ENCODE assay signal across 23 cellular contexts in the genomic region with DNA sequence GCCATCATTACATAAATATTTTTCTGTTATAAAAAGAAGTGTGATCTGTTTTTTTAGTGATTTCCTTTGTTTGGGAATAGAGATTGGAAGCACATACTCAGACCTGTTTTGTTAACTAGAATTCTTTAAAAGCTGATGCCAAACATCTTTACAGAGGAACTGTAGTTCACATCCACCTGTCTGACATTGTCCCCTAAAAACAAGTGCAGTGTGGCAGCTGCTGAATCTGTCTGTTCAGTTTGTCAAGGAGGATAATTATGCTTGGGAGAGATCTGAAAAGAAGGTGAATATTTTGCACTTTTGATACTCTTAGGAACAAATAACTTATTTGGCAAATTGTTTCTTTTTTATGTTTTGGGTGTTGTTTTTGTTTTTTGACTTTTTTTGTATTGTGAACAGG. TPM values are rescaled to one million over a fixed set of nuclear protein-coding genes. Genes with fewer than 3 reads are reported as not detected.
DNase-seq lines count a peak whose midpoint lies in the region; ATAC-seq and TF ChIP-seq lines count a peak whose summit lies in the region.
"Had no signal": no experiment of that assay in that cellular context is flagged by ENCODE, and none has a peak within 500 bp of the region (broad histone marks: within the 10 kb centered on the region; RNA-seq: fewer than 3 reads in every experiment).

No MANE protein-coding gene starts in this region.

- H3K9me3 ChIP-seq in skeletal muscle satellite cell (replicated peaks; ENCODE audit: low read length), result no peaks in the 10 kb centered on the region
- H3K9me3 ChIP-seq: esophagus muscularis mucosa, left ventricle myocardium inferior, pancreas, suprapubic skin had no signal

- H3K9me3 Mint-ChIP-seq in activated CD4-positive, alpha-beta T cell treated with anti-CD3 and anti-CD28 coated beads for 36 hours (ENCODE audit: low read depth), result no peaks in the 10 kb centered on the region
- H3K9me3 Mint-ChIP-seq in brain, result no peaks in the 10 kb centered on the region
- H3K9me3 Mint-ChIP-seq: activated T-helper 1 cell treated with anti-CD3 and anti-CD28 coated beads, Interleukin-12 subunit alpha, Interleukin-12 subunit beta, Interleukin-2, Interleukin-4 antibody, amounts not matched to agents 30 ng/mL and 10 ng/mL and 1 ng/mL, durations not matched to agents 14 hours and 24 hours and 36 hours; central memory CD8-positive, alpha-beta T cell had no signal

- peaks cover 8% of the 10 kb centered on the region for H3K4me1 ChIP-seq in skeletal muscle satellite cell (ENCODE audit: control insufficient read depth, insufficient read depth, low read length)
- H3K4me1 ChIP-seq: esophagus muscularis mucosa, left ventricle myocardium inferior, pancreas, suprapubic skin had no signal

- H3K27ac Mint-ChIP-seq in activated CD4-positive, alpha-beta T cell treated with anti-CD3 and anti-CD28 coated beads for 36 hours, result peak overlapping the region; percentile 3
- peak overlapping the region in 3 of 5 experiments; percentile 11 to 66 (median 18) for H3K27ac Mint-ChIP-seq in brain
- H3K27ac Mint-ChIP-seq: activated T-helper 1 cell treated with anti-CD3 and anti-CD28 coated beads, Interleukin-12 subunit alpha, Interleukin-12 subunit beta, Interleukin-2, Interleukin-4 antibody, amounts not matched to agents 30 ng/mL and 10 ng/mL and 1 ng/mL, durations not matched to agents 14 hours and 24 hours and 36 hours had no signal

- H3K27me3 Mint-ChIP-seq in activated CD4-positive, alpha-beta T cell treated with anti-CD3 and anti-CD28 coated beads for 36 hours, result no peaks in the 10 kb centered on the region
- H3K27me3 Mint-ChIP-seq in brain, result no peaks in the 10 kb centered on the region
- H3K27me3 Mint-ChIP-seq: central memory CD8-positive, alpha-beta T cell had no signal

- TF ChIP-seq CTCF in brain (conservative IDR thresholded peaks at IDR 0.05) (no peak), GM13976 (IDR thresholded peaks at IDR 0.05; ENCODE audit: borderline replicate concordance, control extremely low read depth, extremely low read depth, insufficient read depth, missing control alignments) (no peak)

- no peak for DNase-seq in activated CD4-positive, alpha-beta T cell treated with anti-CD3 and anti-CD28 coated beads for 36 hours
- DNase-seq in activated CD4-positive, alpha-beta T cell treated with anti-CD3 and anti-CD28 coated beads for 4 hours, result no peak
- DNase-seq in NAMALWA (ENCODE audit: low spot score) (peak; percentile 53), GM13976 (ENCODE audit: low spot score) (no peak), inferior parietal cortex (ENCODE audit: extremely low spot score) (no peak)
- DNase-seq: activated CD4-positive, alpha-beta T cell treated with anti-CD3 and anti-CD28 coated beads, Interleukin-2, amount 50 U/mL, for 48 hours; DMS79; GOT3; left ventricle myocardium inferior; NCI-H1694 treated with DMSO at 0.1 percent for 48 hours; NCI-H446 treated with DMSO at 0.1 percent for 48 hours; pancreas; small intestine; stimulated activated CD4-positive, alpha-beta T cell treated with anti-CD3 and anti-CD28 coated beads, Interleukin-4, amount 100 ng/mL, for 24 hours; T-helper 1 cell had no signal

- H3K9ac ChIP-seq in skeletal muscle satellite cell (ENCODE audit: low read depth, low read length), result no peak overlapping the region

- CTCF ChIA-PET in activated CD4-positive, alpha-beta T cell treated with anti-CD3 and anti-CD28 coated beads for 36 hours (lab: Charles Lee), result interaction anchor here (0.9 to 1.5 kb wide), 4 partner anchors 9 to 484 kb away, joined by 3 to 6 read pairs (median 5); no protein-coding TSS in a partner anchor

- intact Hi-C loops in activated CD4-positive, alpha-beta T cell treated with anti-CD3 and anti-CD28 coated beads for 36 hours (cut with DNase I, micrococcal nuclease), result no loop called here

- no peak overlapping the region for H3K4me3 ChIP-seq in skeletal muscle satellite cell (ENCODE audit: low read length)
- H3K4me3 ChIP-seq: esophagus muscularis mucosa, left ventricle myocardium inferior, pancreas, suprapubic skin had no signal

- in situ Hi-C loops in GM13976 (cut with MboI; ENCODE audit: low sequenced_read_pairs, unreplicated experiment), result no loop called here

- peaks cover 46% of the 10 kb centered on the region for H3K36me3 Mint-ChIP-seq in activated CD4-positive, alpha-beta T cell treated with anti-CD3 and anti-CD28 coated beads for 36 hours (ENCODE audit: low read depth)
- H3K36me3 Mint-ChIP-seq in brain, result peaks cover 44% of the 10 kb centered on the region

- H3K4me2 ChIP-seq in skeletal muscle satellite cell (ENCODE audit: low read length), result peak overlapping the region; percentile 42

- no peak for ATAC-seq in activated CD4-positive, alpha-beta T cell treated with anti-CD3 and anti-CD28 coated beads for 36 hours
- no peak for ATAC-seq in HG03045 (IDR thresholded peaks at IDR 0.05; ENCODE audit: unreplicated experiment)
- ATAC-seq: pancreas had no signal

- no peak overlapping the region for H3K4me3 Mint-ChIP-seq in activated CD4-positive, alpha-beta T cell treated with anti-CD3 and anti-CD28 coated beads for 36 hours
- no peak overlapping the region for H3K4me3 Mint-ChIP-seq in brain
- H3K4me3 Mint-ChIP-seq: activated T-helper 1 cell treated with anti-CD3 and anti-CD28 coated beads, Interleukin-12 subunit alpha, Interleukin-12 subunit beta, Interleukin-2, Interleukin-4 antibody, amounts not matched to agents 30 ng/mL and 10 ng/mL and 1 ng/mL, durations not matched to agents 14 hours and 24 hours and 36 hours; central memory CD8-positive, alpha-beta T cell had no signal

- POLR2A ChIA-PET in activated CD4-positive, alpha-beta T cell treated with anti-CD3 and anti-CD28 coated beads for 36 hours (lab: Charles Lee), result no interaction called here

- H3K36me3 ChIP-seq in skeletal muscle satellite cell (ENCODE audit: insufficient read depth, low read length), result peaks cover 51% of the 10 kb centered on the region

- H3K27me3 ChIP-seq in skeletal muscle satellite cell (ENCODE audit: control insufficient read depth, insufficient read depth, low read length), result no peaks in the 10 kb centered on the region
- H3K27me3 ChIP-seq: esophagus muscularis mucosa, pancreas, suprapubic skin had no signal

- H3K4me1 Mint-ChIP-seq in activated CD4-positive, alpha-beta T cell treated with anti-CD3 and anti-CD28 coated beads for 36 hours, result no peaks in the 10 kb centered on the region
- peaks cover 7% of the 10 kb centered on the region for H3K4me1 Mint-ChIP-seq in brain
- H3K4me1 Mint-ChIP-seq: central memory CD8-positive, alpha-beta T cell had no signal

RNA-seq across cellular contexts. Expression of gene AGMAT, which starts 13.6 kb away (rescaled TPM):
- total RNA-seq in activated CD4-positive, alpha-beta T cell treated with anti-CD3 and anti-CD28 coated beads for 36 hours, result 10 to 100 TPM; 18.1 to 24.0 TPM
- polyA plus RNA-seq in brain (ENCODE audit: insufficient read depth, low read depth, low replicate concordance), result 0.61 TPM
- total RNA-seq in skeletal muscle satellite cell (2012; rRNA removed), result 1.1 and 1.5 TPM in 2 replicates
- total RNA-seq: A172, esophagus muscularis mucosa, left ventricle myocardium inferior had no signal

RNA-seq across cellular contexts. Expression of gene DNAJC16, which starts 44.6 kb away (rescaled TPM):
- 10 to 100 TPM; 10.9 to 14.1 TPM for total RNA-seq in activated CD4-positive, alpha-beta T cell treated with anti-CD3 and anti-CD28 coated beads for 36 hours
- 6.0 TPM for polyA plus RNA-seq in brain (ENCODE audit: insufficient read depth, low read depth, low replicate concordance)
- 13.1 and 14.2 TPM in 2 replicates for total RNA-seq in skeletal muscle satellite cell (2012; rRNA removed)

RNA-seq across cellular contexts. Expression of gene DDI2, which starts 46.0 kb away (rescaled TPM):
- total RNA-seq in activated CD4-positive, alpha-beta T cell treated with anti-CD3 and anti-CD28 coated beads for 36 hours, result 10 to 100 TPM; 30.2 to 34.0 TPM
- 5.4 TPM for polyA plus RNA-seq in brain (ENCODE audit: insufficient read depth, low read depth, low replicate concordance)
- 16.2 and 19.0 TPM in 2 replicates for total RNA-seq in skeletal muscle satellite cell (2012; rRNA removed)

RNA-seq across cellular contexts. Expression of gene CASP9, which starts 47.3 kb away (rescaled TPM):
- total RNA-seq in activated CD4-positive, alpha-beta T cell treated with anti-CD3 and anti-CD28 coated beads for 36 hours, result 1 to 10 TPM; 7.6 to 9.6 TPM
- 17.1 TPM for polyA plus RNA-seq in brain (ENCODE audit: insufficient read depth, low read depth, low replicate concordance)
- 5.1 and 6.1 TPM in 2 replicates for total RNA-seq in skeletal muscle satellite cell (2012; rRNA removed)
